Comparison of ENCODE assay signal across 1 cellular context in the genomic region with DNA sequence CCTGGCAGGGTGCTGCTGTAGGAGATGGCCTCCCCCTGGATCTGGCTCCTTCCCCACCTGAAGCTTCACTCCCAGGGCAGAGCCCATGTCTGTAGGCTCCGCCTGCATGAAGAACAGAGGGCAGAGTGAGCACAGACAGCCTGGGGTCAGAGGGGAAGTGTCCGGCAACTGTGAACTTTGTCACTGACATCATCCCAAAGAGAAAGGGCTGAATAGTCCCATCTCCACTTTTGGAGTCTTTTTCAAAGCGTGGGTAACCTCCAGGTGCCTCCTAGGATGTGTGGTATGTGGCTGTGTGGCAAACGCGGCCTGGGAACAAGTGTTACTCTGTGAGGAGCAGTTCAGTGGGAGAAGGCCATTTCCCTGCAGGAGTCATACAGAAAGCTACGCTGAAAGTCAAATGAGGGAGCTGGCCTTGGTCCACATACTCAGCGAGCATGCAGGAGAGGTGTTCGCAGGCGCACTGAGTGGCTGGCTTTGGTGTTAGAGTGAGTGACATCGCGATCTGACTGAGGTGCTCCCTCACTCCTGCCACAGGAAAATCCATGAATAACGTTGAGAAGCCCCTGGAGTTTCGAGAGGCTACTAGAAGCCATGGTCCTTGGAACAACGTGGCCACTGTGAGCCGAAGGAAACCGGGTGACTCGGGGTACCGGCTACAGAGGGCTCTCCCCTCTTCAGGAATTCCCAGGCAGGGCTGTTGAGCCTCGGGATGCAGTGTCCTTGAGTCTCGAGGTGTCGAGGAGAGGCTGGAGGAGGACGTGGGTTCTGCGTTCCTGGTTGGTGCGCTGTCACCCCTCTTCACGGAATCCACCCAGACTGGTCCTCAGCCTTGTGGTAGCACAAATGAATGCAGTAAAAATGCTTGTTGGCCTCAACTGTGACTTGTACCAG.
TF ChIP-seq lines count a peak whose summit lies in the region.

No MANE protein-coding gene starts in this region.

TF ChIP-seq in IMR-90, 13 proteins besides CTCF, POLR2A, EP300 and RAD21 (continued from another document):
- TF ChIP-seq, protein P1, sequence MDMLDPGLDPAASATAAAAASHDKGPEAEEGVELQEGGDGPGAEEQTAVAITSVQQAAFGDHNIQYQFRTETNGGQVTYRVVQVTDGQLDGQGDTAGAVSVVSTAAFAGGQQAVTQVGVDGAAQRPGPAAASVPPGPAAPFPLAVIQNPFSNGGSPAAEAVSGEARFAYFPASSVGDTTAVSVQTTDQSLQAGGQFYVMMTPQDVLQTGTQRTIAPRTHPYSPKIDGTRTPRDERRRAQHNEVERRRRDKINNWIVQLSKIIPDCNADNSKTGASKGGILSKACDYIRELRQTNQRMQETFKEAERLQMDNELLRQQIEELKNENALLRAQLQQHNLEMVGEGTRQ (IDR thresholded peaks at IDR 0.05; ENCODE audit: low read depth, low read length), result no peak
- TF ChIP-seq RCOR1 (IDR thresholded peaks at IDR 0.05; ENCODE audit: insufficient replicate concordance, low read length) (no peak), SMC3 (IDR thresholded peaks at IDR 0.05; ENCODE audit: low read depth, low read length) (no peak)
